ENCODE assay signal across 20 cellular contexts in genomic region chr6:141552031-141552430, GRCh38.
DNase-seq lines count a peak whose midpoint lies in the region; ATAC-seq and TF ChIP-seq lines count a peak whose summit lies in the region.
"Had no signal": no experiment of that assay in that cellular context is flagged by ENCODE, and none has a peak within 500 bp of the region (broad histone marks: within the 10 kb centered on the region; RNA-seq: fewer than 3 reads in every experiment).

No MANE protein-coding gene starts in this region.

- peaks cover 1 to 10% of the 10 kb centered on the region in 2 donors for H3K9me3 Mint-ChIP-seq in effector memory CD8-positive, alpha-beta T cell
- peaks cover 13% of the 10 kb centered on the region for H3K9me3 Mint-ChIP-seq in endodermal cell

- ATAC-seq in heart right ventricle (peak in 1 of 8 donors; percentile 9), Right ventricle myocardium superior (ENCODE audit: poor library complexity) (no peak), PC-3 (peak; percentile 45)
- ATAC-seq in effector memory CD8-positive, alpha-beta T cell (replicated peaks): no peak

- no peaks in the 10 kb centered on the region for H3K9me2 ChIP-seq in PC-3 (replicated peaks; ENCODE audit: low read length)

- H3K9me3 ChIP-seq in heart right ventricle (peaks cover 0 to 28% (median 5%) of the 10 kb centered on the region in 11 donors), PC-3 (ENCODE audit: low read length) (0 out of 2 replicates have a peak, but pooled peaks cover 10% of the 10 kb centered on the region), thyroid gland (no peaks in the 10 kb centered on the region), endodermal cell (ENCODE audit: control insufficient read depth, low read length) (peaks cover 12% of the 10 kb centered on the region)

- H3K4me2 ChIP-seq in PC-3 (ENCODE audit: low read length): peak overlapping the region; percentile 60

- H3F3A ChIP-seq in PC-3 (ENCODE audit: low read length, unreplicated experiment): no peaks in the 10 kb centered on the region

- H3K36me3 ChIP-seq in heart right ventricle (no peaks in the 10 kb centered on the region), PC-3 (ENCODE audit: low read depth, low read length) (peaks cover 17% of the 10 kb centered on the region), thyroid gland (no peaks in the 10 kb centered on the region), endodermal cell (ENCODE audit: control insufficient read depth, insufficient read depth, low read length) (no peaks in the 10 kb centered on the region)
- H3K36me3 ChIP-seq: tibial artery had no signal

- BruUV-seq in PC-3 (replicated peaks; lab: Mats Ljungman, UMichigan): TSS peak; percentile 92

- H3K4me3 ChIP-seq in heart right ventricle (no peak overlapping the region), PC-3 (ENCODE audit: low read length) (peak overlapping the region; percentile 23; the same call in 1 of the 2 replicates), fibroblast of mammary gland (ENCODE audit: control insufficient read depth, low read depth, low read length) (no peak overlapping the region), thyroid gland (replicated peaks in 1 of 3) (no peak overlapping the region), endodermal cell (ENCODE audit: low read length) (no peak overlapping the region)
- H3K4me3 ChIP-seq: tibial artery had no signal

- CTCF ChIA-PET in PC-3 (lab: Charles Lee): no interaction called here

- TF ChIP-seq CTCF in heart right ventricle (IDR thresholded peaks at IDR 0.05): no peak
- no peak for TF ChIP-seq CTCF in PC-3 (conservative IDR thresholded peaks at IDR 0.05; ENCODE audit: low read depth, low read length)
- no peak for TF ChIP-seq CTCF in fibroblast of mammary gland (conservative IDR thresholded peaks at IDR 0.05; ENCODE audit: control insufficient read depth, insufficient read depth, low read depth, low read length)
- TF ChIP-seq CTCF in thyroid gland (IDR thresholded peaks at IDR 0.05): no peak
- no peak for TF ChIP-seq CTCF in endodermal cell (conservative IDR thresholded peaks at IDR 0.05)

- intact Hi-C loops in heart right ventricle (cut with DNase I): loop anchor here in 3 of 10 donors (5.0 to 10.0 kb wide), 4 partner anchors 65 to 297 kb away; no protein-coding TSS in a partner anchor
- intact Hi-C loops in Right ventricle myocardium superior (cut with DNase I): no loop called here
- intact Hi-C loops in PC-3 (cut with micrococcal nuclease): loop anchor here (1.0 to 10.0 kb wide), 5 partner anchors 91 to 631 kb away; no protein-coding TSS in a partner anchor
- intact Hi-C loops in thyroid gland (cut with DNase I): no loop called here

- H3K36me3 Mint-ChIP-seq in effector memory CD8-positive, alpha-beta T cell (ENCODE audit: insufficient read depth): no peaks in the 10 kb centered on the region
- peaks cover under 1% of the 10 kb centered on the region for H3K36me3 Mint-ChIP-seq in endodermal cell (ENCODE audit: low read depth)
- H3K36me3 Mint-ChIP-seq: CD8-positive, alpha-beta T cell had no signal

- no peaks in the 10 kb centered on the region for H3K79me2 ChIP-seq in PC-3 (ENCODE audit: low read length)

- H4K20me1 ChIP-seq in PC-3 (ENCODE audit: low read length): no peaks in the 10 kb centered on the region

- no peaks in the 10 kb centered on the region for H3K27me3 ChIP-seq in heart right ventricle
- no peaks in the 10 kb centered on the region for H3K27me3 ChIP-seq in PC-3 (ENCODE audit: low read length)
- H3K27me3 ChIP-seq in thyroid gland: no peaks in the 10 kb centered on the region
- H3K27me3 ChIP-seq in endodermal cell (ENCODE audit: control insufficient read depth, insufficient read depth, low read length, poor library complexity, severe bottlenecking): no peaks in the 10 kb centered on the region
- H3K27me3 ChIP-seq: tibial artery had no signal

- H3K4me1 ChIP-seq in heart right ventricle (peaks cover 0 to 20% (median 6%) of the 10 kb centered on the region in 9 donors), PC-3 (ENCODE audit: insufficient read depth, low read length) (peaks cover 33% of the 10 kb centered on the region), thyroid gland (peaks cover 4 to 15% of the 10 kb centered on the region in 2 donors), endodermal cell (ENCODE audit: control insufficient read depth, insufficient read depth, low read length) (no peaks in the 10 kb centered on the region)

- POLR2A ChIA-PET in PC-3 (lab: Charles Lee; ENCODE audit: unreplicated experiment): no interaction called here

- H3K4me3 Mint-ChIP-seq in effector memory CD8-positive, alpha-beta T cell: no peak overlapping the region
- no peak overlapping the region for H3K4me3 Mint-ChIP-seq in endodermal cell
- H3K4me3 Mint-ChIP-seq: activated naive CD8-positive, alpha-beta T cell treated with anti-CD3 and anti-CD28 coated beads, Interleukin-2, amount 50 U/mL, for 24 hours; CD8-positive, alpha-beta T cell; dendritic cell treated with granulocyte-macrophage colony-stimulating factor and Interleukin-4, amounts not matched to agents 40 ng/mL and 50 ng/mL, for 4 days had no signal

- TF ChIP-seq POLR2A in thyroid gland (IDR thresholded peaks at IDR 0.05): no peak

- WGBS in heart right ventricle, 2 donors: 84 to 85% methylated on average over 5 of the region's 5 CpGs
- 93 to 99% methylated on average over 5 of the region's 5 CpGs for WGBS in thyroid gland, 2 donors
- WGBS in endodermal cell (ENCODE audit: insufficient coverage in 1 of 2, insufficient read length in 1 of 2), 2 experiments: 92 to 100% methylated on average over 1 to 5 of the region's 5 CpGs

- no peaks in the 10 kb centered on the region for H3K27me3 Mint-ChIP-seq in effector memory CD8-positive, alpha-beta T cell
- H3K27me3 Mint-ChIP-seq in endodermal cell (ENCODE audit: insufficient read depth): no peaks in the 10 kb centered on the region
- H3K27me3 Mint-ChIP-seq: activated naive CD8-positive, alpha-beta T cell treated with anti-CD3 and anti-CD28 coated beads, Interleukin-2, amount 50 U/mL, for 24 hours; dendritic cell treated with granulocyte-macrophage colony-stimulating factor and Interleukin-4, amounts not matched to agents 40 ng/mL and 50 ng/mL, for 4 days had no signal

- H3K4me1 Mint-ChIP-seq in effector memory CD8-positive, alpha-beta T cell (ENCODE audit: low read depth in 2 of 2): peaks cover 0 to 9% of the 10 kb centered on the region in 2 donors
- H3K4me1 Mint-ChIP-seq in endodermal cell: no peaks in the 10 kb centered on the region

- peak overlapping the region in 1 of 2 donors; percentile 24 for H3K27ac Mint-ChIP-seq in effector memory CD8-positive, alpha-beta T cell
- H3K27ac Mint-ChIP-seq in endodermal cell: no peak overlapping the region
- H3K27ac Mint-ChIP-seq: activated naive CD8-positive, alpha-beta T cell treated with anti-CD3 and anti-CD28 coated beads, Interleukin-2, amount 50 U/mL, for 24 hours; activated T-helper 2 cell treated with anti-CD3 and anti-CD28 coated beads, Interferon-gamma antibody, Interleukin-2, Interleukin-4, amounts not matched to agents 10 μg/mL and 5 μg/mL and 100 μg/mL, durations not matched to agents 14 hours and 24 hours and 36 hours; CD8-positive, alpha-beta T cell; dendritic cell treated with granulocyte-macrophage colony-stimulating factor and Interleukin-4, amounts not matched to agents 40 ng/mL and 50 ng/mL, for 4 days had no signal

- no peak for DNase-seq in heart right ventricle
- DNase-seq in Right ventricle myocardium superior: no peak
- DNase-seq in PC-3: peak; percentile 15
- DNase-seq in fibroblast of mammary gland (ENCODE audit: low read depth): peak; percentile 34
- DNase-seq in thyroid gland: no peak
- DNase-seq in effector memory CD8-positive, alpha-beta T cell: no peak
- no peak for DNase-seq in SW 1271 (lab: John Stamatoyannopoulos, UW)
- DNase-seq in endodermal cell: no peak
- DNase-seq: activated CD4-positive, alpha-beta T cell treated with anti-CD3 and anti-CD28 coated beads for 4 hours; activated naive CD8-positive, alpha-beta T cell treated with anti-CD3 and anti-CD28 coated beads, Interleukin-2, amount 50 U/mL, for 24 hours; CD8-positive, alpha-beta T cell; KG1; left ventricle myocardium superior; NK-92 treated with Interleukin-12 subunit alpha and Interleukin-12 subunit beta, amount 100 ng/mL, for 24 hours; nucleus accumbens; retina; tibial artery had no signal

- H3K27ac ChIP-seq in heart right ventricle (peak overlapping the region in 9 of 10 donors; percentile 7 to 74 (median 43)), PC-3 (ENCODE audit: low read length) (peak overlapping the region; percentile 96), thyroid gland (peak overlapping the region in 2 of 3 donors; percentile 17 to 47), endodermal cell (ENCODE audit: low read depth, low read length) (no peak overlapping the region)
- H3K27ac ChIP-seq: RWPE1, tibial artery had no signal

- H2AFZ ChIP-seq in PC-3 (ENCODE audit: low read length): no peak overlapping the region

- H3K9ac ChIP-seq in PC-3 (ENCODE audit: low read length): peak overlapping the region; percentile 81
- no peak overlapping the region for H3K9ac ChIP-seq in endodermal cell (ENCODE audit: extremely low read depth, low read length, poor library complexity, severe bottlenecking)

Comparison
In these comparisons a context has a peak if more than half of its experiments do, and no peak if none do; other contexts are left out.
1. DNase-seq: peak in PC-3 (single experiment) and fibroblast of mammary gland (single experiment); none in heart right ventricle (0 of 2), Right ventricle myocardium superior (single experiment), thyroid gland (0 of 2), effector memory CD8-positive, alpha-beta T cell (0 of 3), SW 1271 (0 of 2) and endodermal cell (single experiment).